ENCODE assay signal across 1 cellular context in genomic region chr1:149962039-149962647, GRCh38.
A peak's percentile ranks its signal among the peaks of the same experiment; 100 is the strongest.
TF ChIP-seq lines count a peak whose summit lies in the region.

No MANE protein-coding gene starts in this region.

TF ChIP-seq in GM12878, 131 proteins besides CTCF, POLR2A, EP300 and RAD21:
- TF ChIP-seq PML (IDR thresholded peaks at IDR 0.05; ENCODE audit: low read length) (no peak), MTA2 (IDR thresholded peaks at IDR 0.05; ENCODE audit: low read depth) (no peak), TBL1XR1 (IDR thresholded peaks at IDR 0.05; ENCODE audit: low read depth, low read length) (no peak), RFX5 (IDR thresholded peaks at IDR 0.05; ENCODE audit: low read depth, low read length) (no peak), TARDBP (IDR thresholded peaks at IDR 0.05; ENCODE audit: borderline replicate concordance) (no peak), RAD51 (IDR thresholded peaks at IDR 0.05) (no peak), RB1 (IDR thresholded peaks at IDR 0.05; ENCODE audit: borderline replicate concordance) (0 out of 2 replicates have a peak, but pooled peaks have one; percentile 51), YY1 (IDR thresholded peaks at IDR 0.05; ENCODE audit: low read depth, low read length) (0 out of 2 replicates have a peak, but pooled peaks have one; percentile 17), ZNF384 (IDR thresholded peaks at IDR 0.05; ENCODE audit: borderline replicate concordance, low read depth, low read length) (no peak), IKZF1 (conservative IDR thresholded peaks at IDR 0.05) (peak; percentile 38; the same call in 1 of the 2 replicates), MYC (IDR thresholded peaks at IDR 0.05; ENCODE audit: insufficient read depth, insufficient read length, insufficient replicate concordance, low read length, severe bottlenecking) (no peak), GABPA (IDR thresholded peaks at IDR 0.05; ENCODE audit: low read depth) (0 out of 2 replicates have a peak, but pooled peaks have one; percentile 32), SPI1 (IDR thresholded peaks at IDR 0.05; ENCODE audit: borderline replicate concordance, insufficient read depth, low read depth, low read length) (peak; percentile 32; the same call in 1 of the 2 replicates), ATF2 (IDR thresholded peaks at IDR 0.05; ENCODE audit: low read length) (no peak), ZBTB33 (IDR thresholded peaks at IDR 0.05) (no peak), IRF3 (IDR thresholded peaks at IDR 0.05) (no peak), NFIC (IDR thresholded peaks at IDR 0.05; ENCODE audit: low read depth, low read length) (peak; percentile 24; the same call in 1 of the 2 replicates), RUNX3 (IDR thresholded peaks at IDR 0.05; ENCODE audit: low read length) (peak; percentile 63; the same call in 1 of the 2 replicates), E2F4 (IDR thresholded peaks at IDR 0.05; ENCODE audit: low read depth, low read length) (no peak), IKZF2 (IDR thresholded peaks at IDR 0.05) (no peak; a peak in 1 of 4 replicates), SMC3 (IDR thresholded peaks at IDR 0.05; ENCODE audit: borderline replicate concordance, low read length) (peak; percentile 87), BMI1 (IDR thresholded peaks at IDR 0.05; ENCODE audit: borderline replicate concordance) (no peak)
